ENCODE assay signal across 10 cellular contexts in the genomic region with DNA sequence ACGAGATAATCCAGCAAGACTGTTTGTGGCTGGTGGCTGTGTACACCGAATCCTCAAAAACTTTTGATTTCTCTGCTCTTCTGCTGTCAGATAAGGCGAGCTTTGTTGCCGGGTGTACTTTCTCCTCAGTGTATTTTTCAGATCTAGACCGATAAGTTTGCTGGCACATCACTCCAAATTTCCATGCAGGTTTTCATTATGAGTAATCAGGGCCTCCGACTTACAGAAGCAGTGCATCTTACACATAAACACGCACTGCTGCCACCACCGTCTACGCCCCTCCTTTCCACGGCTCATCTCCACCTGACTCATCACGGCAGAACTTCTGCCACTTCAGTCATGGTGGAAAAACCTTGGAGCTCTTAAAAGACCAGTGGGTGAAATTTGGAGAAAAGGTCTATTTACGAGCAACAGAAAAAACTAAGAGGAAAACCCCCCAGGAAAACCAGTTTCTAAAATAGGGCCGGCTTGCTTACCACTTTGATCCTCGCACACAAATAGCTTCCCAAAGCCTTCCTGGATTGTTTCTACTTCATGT. TPM values are rescaled to one million over a fixed set of nuclear protein-coding genes. Genes with fewer than 3 reads are reported as not detected.
DNase-seq lines count a peak whose midpoint lies in the region; ATAC-seq lines count a peak whose summit lies in the region.
"Had no signal": no experiment of that assay in that cellular context is flagged by ENCODE, and none has a peak within 500 bp of the region (broad histone marks: within the 10 kb centered on the region; RNA-seq: fewer than 3 reads in every experiment).

No MANE protein-coding gene starts in this region.

- H3K36me3 ChIP-seq in ACC112 (ENCODE audit: insufficient read depth, low read length): peaks cover 22% of the 10 kb centered on the region; the same call in 1 of the 2 replicates
- H3K36me3 ChIP-seq in naive thymus-derived CD4-positive, alpha-beta T cell (ENCODE audit: control insufficient read depth in 2 of 3, insufficient read depth in 3 of 3, low read length in 3 of 3): peaks cover 0 to 11% (median 6%) of the 10 kb centered on the region in 3 experiments

- H3K4me3 ChIP-seq in ACC112 (ENCODE audit: low read depth, low read length): no peak overlapping the region
- H3K4me3 ChIP-seq in naive thymus-derived CD4-positive, alpha-beta T cell (ENCODE audit: low read length): no peak overlapping the region
- H3K4me3 ChIP-seq: dorsolateral prefrontal cortex had no signal

- H3K27me3 ChIP-seq in ACC112 (ENCODE audit: insufficient read depth, low read length): no peaks in the 10 kb centered on the region
- H3K27me3 ChIP-seq in naive thymus-derived CD4-positive, alpha-beta T cell (ENCODE audit: control insufficient read depth in 2 of 2, insufficient read depth in 2 of 2, low read length in 2 of 2): no peaks in the 10 kb centered on the region
- H3K27me3 ChIP-seq: dorsolateral prefrontal cortex had no signal

- POLR2A ChIA-PET in naive thymus-derived CD4-positive, alpha-beta T cell (lab: Charles Lee): interaction anchor here (0.6 to 13.0 kb wide), 3 partner anchors 61 to 112 kb away, joined by 3 to 122 read pairs (median 5); no protein-coding TSS in a partner anchor

- H3K79me2 ChIP-seq in ACC112 (ENCODE audit: control insufficient read depth, insufficient read depth, low read length, unreplicated experiment): peaks cover 63% of the 10 kb centered on the region

- ATAC-seq in GM19438 (IDR thresholded peaks at IDR 0.05; ENCODE audit: low read depth, unreplicated experiment): peak; percentile 60
- peak; percentile 66 for ATAC-seq in naive thymus-derived CD4-positive, alpha-beta T cell

- no peaks in the 10 kb centered on the region for H3K9me3 ChIP-seq in naive thymus-derived CD4-positive, alpha-beta T cell (ENCODE audit: control insufficient read depth in 2 of 3, low read length in 3 of 3)

- H3K4me3 Mint-ChIP-seq in activated T-helper 1 cell treated with anti-CD3 and anti-CD28 coated beads, Interleukin-12 subunit alpha, Interleukin-12 subunit beta, Interleukin-2, Interleukin-4 antibody, amounts not matched to agents 30 ng/mL and 10 ng/mL and 1 ng/mL, durations not matched to agents 14 hours and 24 hours and 36 hours: peak overlapping the region; percentile 34
- H3K4me3 Mint-ChIP-seq in naive thymus-derived CD4-positive, alpha-beta T cell: peak overlapping the region; percentile 33 to 82 (median 68)

- peaks cover 58% of the 10 kb centered on the region for H3K4me1 Mint-ChIP-seq in activated T-helper 1 cell treated with anti-CD3 and anti-CD28 coated beads, Interleukin-12 subunit alpha, Interleukin-12 subunit beta, Interleukin-2, Interleukin-4 antibody, amounts not matched to agents 30 ng/mL and 10 ng/mL and 1 ng/mL, durations not matched to agents 14 hours and 24 hours and 36 hours (ENCODE audit: low read depth)
- peaks cover 27 to 55% (median 42%) of the 10 kb centered on the region in 7 donors for H3K4me1 Mint-ChIP-seq in naive thymus-derived CD4-positive, alpha-beta T cell

- peak; percentile 51 for DNase-seq in HK-2 (ENCODE audit: unreplicated experiment)
- DNase-seq in activated T-helper 1 cell treated with anti-CD3 and anti-CD28 coated beads, Interleukin-12 subunit alpha, Interleukin-12 subunit beta, Interleukin-2, Interleukin-4 antibody, amounts not matched to agents 30 ng/mL and 10 ng/mL and 1 ng/mL, durations not matched to agents 14 hours and 24 hours and 36 hours (ENCODE audit: low spot score): peak; percentile 78
- peak in 4 of 9 donors; percentile 30 to 73 (median 57) for DNase-seq in naive thymus-derived CD4-positive, alpha-beta T cell
- no peak for DNase-seq in DMS 273 treated with DMSO at 0.1 percent for 48 hours (lab: John Stamatoyannopoulos, UW)
- DNase-seq in cerebellum (ENCODE audit: low spot score): no peak
- no peak for DNase-seq in COR-L47 (lab: John Stamatoyannopoulos, UW)
- DNase-seq: DND-41 had no signal

- peaks cover 58% of the 10 kb centered on the region for H3K36me3 Mint-ChIP-seq in activated T-helper 1 cell treated with anti-CD3 and anti-CD28 coated beads, Interleukin-12 subunit alpha, Interleukin-12 subunit beta, Interleukin-2, Interleukin-4 antibody, amounts not matched to agents 30 ng/mL and 10 ng/mL and 1 ng/mL, durations not matched to agents 14 hours and 24 hours and 36 hours (ENCODE audit: low read depth)
- peaks cover 8 to 55% (median 30%) of the 10 kb centered on the region in 5 donors for H3K36me3 Mint-ChIP-seq in naive thymus-derived CD4-positive, alpha-beta T cell

- no peaks in the 10 kb centered on the region for H3K27me3 Mint-ChIP-seq in activated T-helper 1 cell treated with anti-CD3 and anti-CD28 coated beads, Interleukin-12 subunit alpha, Interleukin-12 subunit beta, Interleukin-2, Interleukin-4 antibody, amounts not matched to agents 30 ng/mL and 10 ng/mL and 1 ng/mL, durations not matched to agents 14 hours and 24 hours and 36 hours (ENCODE audit: insufficient read depth)
- H3K27me3 Mint-ChIP-seq in naive thymus-derived CD4-positive, alpha-beta T cell: no peaks in the 10 kb centered on the region

- peaks cover 18% of the 10 kb centered on the region for H3K4me1 ChIP-seq in ACC112 (ENCODE audit: control insufficient read depth, insufficient read depth, low read length, unreplicated experiment)
- peaks cover 6 to 14% of the 10 kb centered on the region in 2 donors for H3K4me1 ChIP-seq in naive thymus-derived CD4-positive, alpha-beta T cell (ENCODE audit: control insufficient read depth in 2 of 2, insufficient read depth in 2 of 2, low read length in 2 of 2)

- peak overlapping the region; percentile 85 for H3K27ac Mint-ChIP-seq in activated T-helper 1 cell treated with anti-CD3 and anti-CD28 coated beads, Interleukin-12 subunit alpha, Interleukin-12 subunit beta, Interleukin-2, Interleukin-4 antibody, amounts not matched to agents 30 ng/mL and 10 ng/mL and 1 ng/mL, durations not matched to agents 14 hours and 24 hours and 36 hours
- H3K27ac Mint-ChIP-seq in naive thymus-derived CD4-positive, alpha-beta T cell: peak overlapping the region; percentile 19 to 91 (median 80)

- CTCF ChIA-PET in naive thymus-derived CD4-positive, alpha-beta T cell (lab: Charles Lee): interaction anchor here (0.6 to 1.4 kb wide), 3 partner anchors 105 to 794 kb away, joined by 3 to 11 read pairs (median 5); no protein-coding TSS in a partner anchor

- peak overlapping the region; percentile 72 for H3K27ac ChIP-seq in ACC112 (ENCODE audit: low read depth, low read length)
- no peak overlapping the region for H3K27ac ChIP-seq in naive thymus-derived CD4-positive, alpha-beta T cell (ENCODE audit: low read depth, low read length)

- intact Hi-C loops in activated T-helper 1 cell treated with anti-CD3 and anti-CD28 coated beads, Interleukin-12 subunit alpha, Interleukin-12 subunit beta, Interleukin-2, Interleukin-4 antibody, amounts not matched to agents 30 ng/mL and 10 ng/mL and 1 ng/mL, durations not matched to agents 14 hours and 24 hours and 36 hours (cut with micrococcal nuclease): loop anchor here (5.0 to 10.0 kb wide), 7 partner anchors 125 to 892 kb away; a partner anchor contains a TSS
- intact Hi-C loops in naive thymus-derived CD4-positive, alpha-beta T cell (cut with micrococcal nuclease): loop anchor here in 1 of 2 donors (1.0 to 10.0 kb wide), 4 partner anchors 8 to 638 kb away; a partner anchor contains a TSS

- no peak overlapping the region for H2AFZ ChIP-seq in ACC112 (ENCODE audit: low read length, unreplicated experiment)

- peaks cover 3% of the 10 kb centered on the region for H3K9me3 Mint-ChIP-seq in activated T-helper 1 cell treated with anti-CD3 and anti-CD28 coated beads, Interleukin-12 subunit alpha, Interleukin-12 subunit beta, Interleukin-2, Interleukin-4 antibody, amounts not matched to agents 30 ng/mL and 10 ng/mL and 1 ng/mL, durations not matched to agents 14 hours and 24 hours and 36 hours
- peaks cover 0 to 3% (median 0%) of the 10 kb centered on the region in 11 donors for H3K9me3 Mint-ChIP-seq in naive thymus-derived CD4-positive, alpha-beta T cell

RNA-seq across cellular contexts. Expression of a gene that starts 7.7 kb away (rescaled TPM):
- 31.8 and 33.8 TPM in 2 replicates for total RNA-seq in activated T-helper 1 cell treated with anti-CD3 and anti-CD28 coated beads, Interleukin-12 subunit alpha, Interleukin-12 subunit beta, Interleukin-2, Interleukin-4 antibody, amounts not matched to agents 30 ng/mL and 10 ng/mL and 1 ng/mL, durations not matched to agents 14 hours and 24 hours and 36 hours
- total RNA-seq in naive thymus-derived CD4-positive, alpha-beta T cell: 100 to 1,000 TPM in 2 of 5 experiments, 10 to 100 TPM in 3; 16.8 to 137 (median 25.2) TPM
- 1 to 10 TPM; 4.3 to 9.7 TPM for polyA plus RNA-seq in naive thymus-derived CD4-positive, alpha-beta T cell
- total RNA-seq in cerebellum: 13.3 TPM

RNA-seq across cellular contexts. Expression of a gene that starts 48.7 kb away (rescaled TPM):
- 9.5 and 10.2 TPM in 2 replicates for total RNA-seq in activated T-helper 1 cell treated with anti-CD3 and anti-CD28 coated beads, Interleukin-12 subunit alpha, Interleukin-12 subunit beta, Interleukin-2, Interleukin-4 antibody, amounts not matched to agents 30 ng/mL and 10 ng/mL and 1 ng/mL, durations not matched to agents 14 hours and 24 hours and 36 hours
- 10 to 100 TPM in 4 of 5 experiments, 1 to 10 TPM in 1; 7.1 to 14.8 (median 14.0) TPM for total RNA-seq in naive thymus-derived CD4-positive, alpha-beta T cell
- polyA plus RNA-seq in naive thymus-derived CD4-positive, alpha-beta T cell: 1 to 10 TPM; 2.8 to 4.9 TPM
- total RNA-seq in cerebellum: 16.4 TPM

Comparison
In these comparisons a context has a peak if more than half of its experiments do, and no peak if none do; other contexts are left out.
1. DNase-seq: peak in HK-2 (single experiment) and activated T-helper 1 cell treated with anti-CD3 and anti-CD28 coated beads, Interleukin-12 subunit alpha, Interleukin-12 subunit beta, Interleukin-2, Interleukin-4 antibody, amounts not matched to agents 30 ng/mL and 10 ng/mL and 1 ng/mL, durations not matched to agents 14 hours and 24 hours and 36 hours (single experiment); none in DMS 273 treated with DMSO at 0.1 percent for 48 hours (single experiment), cerebellum (single experiment) and COR-L47 (single experiment).